Comparison of ENCODE assay signal across 8 cellular contexts in the genomic region with DNA sequence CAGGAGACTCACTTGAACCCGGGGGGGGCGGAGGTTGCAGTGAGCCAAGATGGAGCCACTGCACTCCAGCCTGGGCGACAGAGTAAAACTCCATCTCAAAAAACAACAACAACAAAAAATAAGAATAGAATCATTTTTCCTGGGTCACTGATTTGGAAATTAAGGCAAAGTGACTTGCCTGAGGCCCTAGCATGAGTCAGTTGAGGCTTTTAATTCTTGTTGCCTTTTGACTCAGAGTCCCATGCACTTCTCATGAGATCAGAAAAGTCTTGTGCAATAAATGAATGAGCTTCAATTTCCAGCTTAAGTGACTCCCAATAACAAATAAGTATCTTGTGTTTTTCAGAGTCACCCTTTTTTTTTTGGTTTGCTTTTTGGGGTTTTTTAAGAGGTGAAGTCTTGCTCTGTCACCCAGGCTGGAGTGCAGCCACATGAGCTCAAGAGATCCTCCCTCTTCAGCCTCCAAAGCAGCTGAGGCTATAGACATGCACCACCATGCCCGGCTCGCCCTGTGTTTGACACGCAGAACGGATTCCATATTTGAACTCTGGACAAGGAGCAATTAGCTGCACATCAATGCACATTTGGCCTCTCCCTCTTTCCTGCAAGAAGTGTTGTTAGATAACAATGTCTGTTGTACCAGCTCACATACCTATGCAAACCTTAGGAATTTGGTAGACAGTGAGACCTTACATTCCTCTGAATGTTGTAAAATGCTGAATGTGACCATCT. TPM values are rescaled to one million over a fixed set of nuclear protein-coding genes. Genes with fewer than 3 reads are reported as not detected.
DNase-seq lines count a peak whose midpoint lies in the region; ATAC-seq and TF ChIP-seq lines count a peak whose summit lies in the region.

No MANE protein-coding gene starts in this region.

- TF ChIP-seq CTCF in AG10803 (conservative IDR thresholded peaks at IDR 0.05; ENCODE audit: low read length) (no peak), brain microvascular endothelial cell (IDR thresholded peaks at IDR 0.05; ENCODE audit: low read depth, low read length, missing control alignments) (no peak), Peyer's patch (IDR thresholded peaks at IDR 0.05) (no peak)

- in situ Hi-C loops in brain microvascular endothelial cell (cut with HindIII; ENCODE audit: low pct_ligation_motif_present, low sequenced_read_pairs) = no loop called here

- H3K36me3 ChIP-seq in brain microvascular endothelial cell (replicated peaks) (no peaks in the 10 kb centered on the region), muscle layer of duodenum (ENCODE audit: control insufficient read depth in 1 of 2, insufficient read depth in 2 of 2, low read length in 2 of 2) (peaks cover 0 to 4% of the 10 kb centered on the region in 2 donors), Peyer's patch (no peaks in the 10 kb centered on the region)

- ATAC-seq in HG02610 (IDR thresholded peaks at IDR 0.05; ENCODE audit: unreplicated experiment) (peak; percentile 40), HG02970 (IDR thresholded peaks at IDR 0.05; ENCODE audit: low FRiP score, unreplicated experiment) (no peak), GM21619 (IDR thresholded peaks at IDR 0.05; ENCODE audit: unreplicated experiment) (no peak)

- peaks cover 7 to 10% of the 10 kb centered on the region in 2 donors for H3K4me1 ChIP-seq in muscle layer of duodenum (ENCODE audit: control insufficient read depth in 1 of 2, insufficient read depth in 2 of 2, low read length in 2 of 2)
- peaks cover 0 to 14% (median 6%) of the 10 kb centered on the region in 4 donors for H3K4me1 ChIP-seq in Peyer's patch

- H3K4me3 ChIP-seq in AG10803 (ENCODE audit: low read length) (no peak overlapping the region), brain microvascular endothelial cell (ENCODE audit: low read depth, low read length) (no peak overlapping the region), muscle layer of duodenum (ENCODE audit: low read depth in 1 of 2, low read length in 2 of 2) (no peak overlapping the region), Peyer's patch (no peak overlapping the region)

- H3K27me3 ChIP-seq in brain microvascular endothelial cell (replicated peaks) = no peaks in the 10 kb centered on the region
- H3K27me3 ChIP-seq in muscle layer of duodenum (ENCODE audit: low read depth, low read length) = no peaks in the 10 kb centered on the region
- H3K27me3 ChIP-seq in Peyer's patch = no peaks in the 10 kb centered on the region

- peak; percentile 95 for DNase-seq in AG10803 (ENCODE audit: low read depth)
- peak; percentile 70 for DNase-seq in brain microvascular endothelial cell
- DNase-seq in HUDEP-2 (lab: John Stamatoyannopoulos, UW; ENCODE audit: unreplicated experiment in 76 of 76) = no peak
- no peak for DNase-seq in Peyer's patch

- no peak for TF ChIP-seq POLR2A in Peyer's patch (IDR thresholded peaks at IDR 0.05)

- H3K9me3 ChIP-seq in muscle layer of duodenum (ENCODE audit: control insufficient read depth in 1 of 2, low read length in 2 of 2) = no peaks in the 10 kb centered on the region
- no peaks in the 10 kb centered on the region for H3K9me3 ChIP-seq in Peyer's patch

- H3K27ac ChIP-seq in brain microvascular endothelial cell = peak overlapping the region; percentile 70
- H3K27ac ChIP-seq in muscle layer of duodenum (ENCODE audit: low read length) = peak overlapping the region; percentile 45
- peak overlapping the region in 1 of 4 donors; percentile 36 for H3K27ac ChIP-seq in Peyer's patch

RNA-seq across cellular contexts. Expression of gene PLEKHM2, which starts 3.3 kb away (rescaled TPM):
- total RNA-seq in Peyer's patch = 10 to 100 TPM; 20.0 to 63.5 (median 37.7) TPM

RNA-seq across cellular contexts. Expression of gene SLC25A34, which starts 55.3 kb away (rescaled TPM):
- 100 to 1,000 TPM in 1 of 4 donors, 10 to 100 TPM in 3; 32.2 to 127 (median 69.5) TPM for total RNA-seq in Peyer's patch

Comparison
In these comparisons a context has a peak if more than half of its experiments do, and no peak if none do; other contexts are left out.
1. DNase-seq: peak in AG10803 (single experiment) and brain microvascular endothelial cell (single experiment); none in HUDEP-2 (0 of 76) and Peyer's patch (0 of 3).